In genomic region chr13:28408235-28408848, GRCh38 we compare ENCODE assay signal across 1 cellular context.
TF ChIP-seq lines count a peak whose summit lies in the region.

No MANE protein-coding gene starts in this region.

TF ChIP-seq in K562, 482 proteins besides CTCF, POLR2A, EP300 and RAD21 (continued from another document and continues in another):
- TF ChIP-seq, protein P1, sequence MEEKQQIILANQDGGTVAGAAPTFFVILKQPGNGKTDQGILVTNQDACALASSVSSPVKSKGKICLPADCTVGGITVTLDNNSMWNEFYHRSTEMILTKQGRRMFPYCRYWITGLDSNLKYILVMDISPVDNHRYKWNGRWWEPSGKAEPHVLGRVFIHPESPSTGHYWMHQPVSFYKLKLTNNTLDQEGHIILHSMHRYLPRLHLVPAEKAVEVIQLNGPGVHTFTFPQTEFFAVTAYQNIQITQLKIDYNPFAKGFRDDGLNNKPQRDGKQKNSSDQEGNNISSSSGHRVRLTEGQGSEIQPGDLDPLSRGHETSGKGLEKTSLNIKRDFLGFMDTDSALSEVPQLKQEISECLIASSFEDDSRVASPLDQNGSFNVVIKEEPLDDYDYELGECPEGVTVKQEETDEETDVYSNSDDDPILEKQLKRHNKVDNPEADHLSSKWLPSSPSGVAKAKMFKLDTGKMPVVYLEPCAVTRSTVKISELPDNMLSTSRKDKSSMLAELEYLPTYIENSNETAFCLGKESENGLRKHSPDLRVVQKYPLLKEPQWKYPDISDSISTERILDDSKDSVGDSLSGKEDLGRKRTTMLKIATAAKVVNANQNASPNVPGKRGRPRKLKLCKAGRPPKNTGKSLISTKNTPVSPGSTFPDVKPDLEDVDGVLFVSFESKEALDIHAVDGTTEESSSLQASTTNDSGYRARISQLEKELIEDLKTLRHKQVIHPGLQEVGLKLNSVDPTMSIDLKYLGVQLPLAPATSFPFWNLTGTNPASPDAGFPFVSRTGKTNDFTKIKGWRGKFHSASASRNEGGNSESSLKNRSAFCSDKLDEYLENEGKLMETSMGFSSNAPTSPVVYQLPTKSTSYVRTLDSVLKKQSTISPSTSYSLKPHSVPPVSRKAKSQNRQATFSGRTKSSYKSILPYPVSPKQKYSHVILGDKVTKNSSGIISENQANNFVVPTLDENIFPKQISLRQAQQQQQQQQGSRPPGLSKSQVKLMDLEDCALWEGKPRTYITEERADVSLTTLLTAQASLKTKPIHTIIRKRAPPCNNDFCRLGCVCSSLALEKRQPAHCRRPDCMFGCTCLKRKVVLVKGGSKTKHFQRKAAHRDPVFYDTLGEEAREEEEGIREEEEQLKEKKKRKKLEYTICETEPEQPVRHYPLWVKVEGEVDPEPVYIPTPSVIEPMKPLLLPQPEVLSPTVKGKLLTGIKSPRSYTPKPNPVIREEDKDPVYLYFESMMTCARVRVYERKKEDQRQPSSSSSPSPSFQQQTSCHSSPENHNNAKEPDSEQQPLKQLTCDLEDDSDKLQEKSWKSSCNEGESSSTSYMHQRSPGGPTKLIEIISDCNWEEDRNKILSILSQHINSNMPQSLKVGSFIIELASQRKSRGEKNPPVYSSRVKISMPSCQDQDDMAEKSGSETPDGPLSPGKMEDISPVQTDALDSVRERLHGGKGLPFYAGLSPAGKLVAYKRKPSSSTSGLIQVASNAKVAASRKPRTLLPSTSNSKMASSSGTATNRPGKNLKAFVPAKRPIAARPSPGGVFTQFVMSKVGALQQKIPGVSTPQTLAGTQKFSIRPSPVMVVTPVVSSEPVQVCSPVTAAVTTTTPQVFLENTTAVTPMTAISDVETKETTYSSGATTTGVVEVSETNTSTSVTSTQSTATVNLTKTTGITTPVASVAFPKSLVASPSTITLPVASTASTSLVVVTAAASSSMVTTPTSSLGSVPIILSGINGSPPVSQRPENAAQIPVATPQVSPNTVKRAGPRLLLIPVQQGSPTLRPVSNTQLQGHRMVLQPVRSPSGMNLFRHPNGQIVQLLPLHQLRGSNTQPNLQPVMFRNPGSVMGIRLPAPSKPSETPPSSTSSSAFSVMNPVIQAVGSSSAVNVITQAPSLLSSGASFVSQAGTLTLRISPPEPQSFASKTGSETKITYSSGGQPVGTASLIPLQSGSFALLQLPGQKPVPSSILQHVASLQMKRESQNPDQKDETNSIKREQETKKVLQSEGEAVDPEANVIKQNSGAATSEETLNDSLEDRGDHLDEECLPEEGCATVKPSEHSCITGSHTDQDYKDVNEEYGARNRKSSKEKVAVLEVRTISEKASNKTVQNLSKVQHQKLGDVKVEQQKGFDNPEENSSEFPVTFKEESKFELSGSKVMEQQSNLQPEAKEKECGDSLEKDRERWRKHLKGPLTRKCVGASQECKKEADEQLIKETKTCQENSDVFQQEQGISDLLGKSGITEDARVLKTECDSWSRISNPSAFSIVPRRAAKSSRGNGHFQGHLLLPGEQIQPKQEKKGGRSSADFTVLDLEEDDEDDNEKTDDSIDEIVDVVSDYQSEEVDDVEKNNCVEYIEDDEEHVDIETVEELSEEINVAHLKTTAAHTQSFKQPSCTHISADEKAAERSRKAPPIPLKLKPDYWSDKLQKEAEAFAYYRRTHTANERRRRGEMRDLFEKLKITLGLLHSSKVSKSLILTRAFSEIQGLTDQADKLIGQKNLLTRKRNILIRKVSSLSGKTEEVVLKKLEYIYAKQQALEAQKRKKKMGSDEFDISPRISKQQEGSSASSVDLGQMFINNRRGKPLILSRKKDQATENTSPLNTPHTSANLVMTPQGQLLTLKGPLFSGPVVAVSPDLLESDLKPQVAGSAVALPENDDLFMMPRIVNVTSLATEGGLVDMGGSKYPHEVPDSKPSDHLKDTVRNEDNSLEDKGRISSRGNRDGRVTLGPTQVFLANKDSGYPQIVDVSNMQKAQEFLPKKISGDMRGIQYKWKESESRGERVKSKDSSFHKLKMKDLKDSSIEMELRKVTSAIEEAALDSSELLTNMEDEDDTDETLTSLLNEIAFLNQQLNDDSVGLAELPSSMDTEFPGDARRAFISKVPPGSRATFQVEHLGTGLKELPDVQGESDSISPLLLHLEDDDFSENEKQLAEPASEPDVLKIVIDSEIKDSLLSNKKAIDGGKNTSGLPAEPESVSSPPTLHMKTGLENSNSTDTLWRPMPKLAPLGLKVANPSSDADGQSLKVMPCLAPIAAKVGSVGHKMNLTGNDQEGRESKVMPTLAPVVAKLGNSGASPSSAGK (IDR thresholded peaks at IDR 0.05), result no peak
- TF ChIP-seq BACH1 (tag; IDR thresholded peaks at IDR 0.05) (no peak), GATAD2B (IDR thresholded peaks at IDR 0.05; ENCODE audit: borderline replicate concordance) (peak; percentile 39), RFX1 (IDR thresholded peaks at IDR 0.05) (peak; percentile 45), ZNF76 (CRISPR knock-in tag; IDR thresholded peaks at IDR 0.05; ENCODE audit: borderline replicate concordance) (no peak), ZNF584 (CRISPR knock-in tag; IDR thresholded peaks at IDR 0.05; ENCODE audit: low read depth) (no peak), NFIC (IDR thresholded peaks at IDR 0.05) (peak; percentile 87), ILF3 (IDR thresholded peaks at IDR 0.05; ENCODE audit: borderline replicate concordance) (no peak), ZNF184 (CRISPR knock-in tag; IDR thresholded peaks at IDR 0.05) (no peak), ZNF696 (CRISPR knock-in tag; conservative IDR thresholded peaks at IDR 0.05) (no peak), ZNF133 (CRISPR knock-in tag; IDR thresholded peaks at IDR 0.05) (no peak), CXXC5 (CRISPR knock-in tag; IDR thresholded peaks at IDR 0.05) (peak; percentile 88), PPARD (CRISPR knock-in tag; IDR thresholded peaks at IDR 0.05) (no peak), MEF2A (IDR thresholded peaks at IDR 0.05; ENCODE audit: control insufficient read depth, low read depth, low read length) (0 out of 2 replicates have a peak, but pooled peaks have one; percentile 5), LARP7 (IDR thresholded peaks at IDR 0.05) (no peak), NEUROD1 (IDR thresholded peaks at IDR 0.05; ENCODE audit: borderline replicate concordance, low read depth, low read length, partially characterized antibody) (peak; percentile 59), CBX8 (IDR thresholded peaks at IDR 0.05; ENCODE audit: borderline replicate concordance, extremely low read depth, low read depth, low read length, poor library complexity, severe bottlenecking) (no peak), FOXJ3 (CRISPR knock-in tag; IDR thresholded peaks at IDR 0.05) (no peak), ZNF316 (IDR thresholded peaks at IDR 0.05) (no peak), HDAC2 (IDR thresholded peaks at IDR 0.05) (peak; percentile 93), YBX1 (IDR thresholded peaks at IDR 0.05) (no peak), ZNF318 (IDR thresholded peaks at IDR 0.05; ENCODE audit: borderline replicate concordance in 1 of 2, low read depth in 1 of 2) (peak in 1 of 2 experiments; percentile 64; a peak in 1 of 4 replicates), ZFP36 (IDR thresholded peaks at IDR 0.05; ENCODE audit: low read depth, low read length, partially characterized antibody) (no peak), FOSL1 (tag; conservative IDR thresholded peaks at IDR 0.05) (peak; percentile 75), NR1H2 (CRISPR knock-in tag; IDR thresholded peaks at IDR 0.05) (peak; percentile 97; the same call in 1 of the 2 replicates), ZNF232 (CRISPR knock-in tag; IDR thresholded peaks at IDR 0.05) (no peak), ZEB2 (IDR thresholded peaks at IDR 0.05) (peak; percentile 73; the same call in 1 of the 2 replicates), THRB (CRISPR knock-in tag; conservative IDR thresholded peaks at IDR 0.05) (no peak), ZNF24 (IDR thresholded peaks at IDR 0.05) (peak; percentile 60; the same call in 1 of the 2 replicates), FIP1L1 (IDR thresholded peaks at IDR 0.05; ENCODE audit: low read depth, low read length, poor library complexity, severe bottlenecking) (no peak), ZBTB49 (CRISPR knock-in tag; IDR thresholded peaks at IDR 0.05; ENCODE audit: borderline replicate concordance) (no peak), SAFB2 (IDR thresholded peaks at IDR 0.05; ENCODE audit: borderline replicate concordance, low read depth, low read length, severe bottlenecking) (no peak), TAF9B (IDR thresholded peaks at IDR 0.05; ENCODE audit: partially characterized antibody) (no peak), ZNF134 (CRISPR knock-in tag; conservative IDR thresholded peaks at IDR 0.05) (no peak), SMAD2 (IDR thresholded peaks at IDR 0.05; ENCODE audit: low read depth, low read length) (no peak), MBD2 (IDR thresholded peaks at IDR 0.05; ENCODE audit: borderline replicate concordance, low read depth) (peak; percentile 58; the same call in 1 of the 2 replicates)
- TF ChIP-seq, protein P2, sequence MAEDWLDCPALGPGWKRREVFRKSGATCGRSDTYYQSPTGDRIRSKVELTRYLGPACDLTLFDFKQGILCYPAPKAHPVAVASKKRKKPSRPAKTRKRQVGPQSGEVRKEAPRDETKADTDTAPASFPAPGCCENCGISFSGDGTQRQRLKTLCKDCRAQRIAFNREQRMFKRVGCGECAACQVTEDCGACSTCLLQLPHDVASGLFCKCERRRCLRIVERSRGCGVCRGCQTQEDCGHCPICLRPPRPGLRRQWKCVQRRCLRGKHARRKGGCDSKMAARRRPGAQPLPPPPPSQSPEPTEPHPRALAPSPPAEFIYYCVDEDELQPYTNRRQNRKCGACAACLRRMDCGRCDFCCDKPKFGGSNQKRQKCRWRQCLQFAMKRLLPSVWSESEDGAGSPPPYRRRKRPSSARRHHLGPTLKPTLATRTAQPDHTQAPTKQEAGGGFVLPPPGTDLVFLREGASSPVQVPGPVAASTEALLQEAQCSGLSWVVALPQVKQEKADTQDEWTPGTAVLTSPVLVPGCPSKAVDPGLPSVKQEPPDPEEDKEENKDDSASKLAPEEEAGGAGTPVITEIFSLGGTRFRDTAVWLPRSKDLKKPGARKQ (CRISPR knock-in tag; IDR thresholded peaks at IDR 0.05), result no peak
